ENCODE assay signal across 8 cellular contexts in genomic region chr4:169270156-169270809, GRCh38.
DNase-seq lines count a peak whose midpoint lies in the region; ATAC-seq and TF ChIP-seq lines count a peak whose summit lies in the region.

No MANE protein-coding gene starts in this region.

- H3K27me3 ChIP-seq in layer of hippocampus (ENCODE audit: control insufficient read depth, insufficient read depth, low read length), result no peaks in the 10 kb centered on the region

- DNase-seq in GF-D8 (lab: John Stamatoyannopoulos, UW), result peak; percentile 44
- peak; percentile 24 for DNase-seq in SHP77 treated with DMSO at 0.1 percent for 48 hours (lab: John Stamatoyannopoulos, UW)
- no peak for DNase-seq in choroid plexus epithelial cell (ENCODE audit: low read depth)
- DNase-seq in stimulated activated CD4-positive, alpha-beta T cell treated with anti-CD3 and anti-CD28 coated beads, Interleukin-4, amount 100 ng/mL, for 1 hour, result peak; percentile 10
- DNase-seq in COLO829 (ENCODE audit: low spot score), result no peak

- peak overlapping the region; percentile 71 for H3K27ac ChIP-seq in layer of hippocampus (ENCODE audit: low read depth, low read length)

- ATAC-seq in GM19455 (IDR thresholded peaks at IDR 0.05; ENCODE audit: unreplicated experiment), result peak; percentile 50
- ATAC-seq in HG03460 (IDR thresholded peaks at IDR 0.05; ENCODE audit: unreplicated experiment), result peak; percentile 49

- peak overlapping the region; percentile 63 for H3K4me3 ChIP-seq in choroid plexus epithelial cell (ENCODE audit: low read depth, low read length)

- TF ChIP-seq CTCF in choroid plexus epithelial cell (conservative IDR thresholded peaks at IDR 0.05; ENCODE audit: low read depth, low read length), result no peak

Comparison
In these comparisons a context has a peak if more than half of its experiments do, and no peak if none do; other contexts are left out.
1. DNase-seq: peak in GF-D8 (single experiment), SHP77 treated with DMSO at 0.1 percent for 48 hours (single experiment) and stimulated activated CD4-positive, alpha-beta T cell treated with anti-CD3 and anti-CD28 coated beads, Interleukin-4, amount 100 ng/mL, for 1 hour (single experiment); none in choroid plexus epithelial cell (single experiment) and COLO829 (single experiment).